21 cellular contexts compared by ENCODE assay signal in genomic region chr5:101012880-101013279, GRCh38.
DNase-seq lines count a peak whose midpoint lies in the region; ATAC-seq and TF ChIP-seq lines count a peak whose summit lies in the region.
"Had no signal": no experiment of that assay in that cellular context is flagged by ENCODE, and none has a peak within 500 bp of the region (broad histone marks: within the 10 kb centered on the region; RNA-seq: fewer than 3 reads in every experiment).

No MANE protein-coding gene starts in this region.

- H4K8ac ChIP-seq in mesendoderm (ENCODE audit: low read depth, low read length): no peak overlapping the region

- H3K36me3 ChIP-seq in GM06990 (ENCODE audit: control insufficient read depth, insufficient read depth, low read length): no peaks in the 10 kb centered on the region
- no peaks in the 10 kb centered on the region for H3K36me3 ChIP-seq in mesendoderm (ENCODE audit: control insufficient read depth, insufficient read depth, low read length)
- H3K36me3 ChIP-seq: MG63, right lobe of liver had no signal

- no peak overlapping the region for H3K4ac ChIP-seq in mesendoderm (ENCODE audit: low read depth, low read length)

- H3K27me3 ChIP-seq in GM06990 (replicated peaks; ENCODE audit: control insufficient read depth, insufficient read depth, low read length) (no peaks in the 10 kb centered on the region), mesendoderm (ENCODE audit: insufficient read depth, low read length, poor library complexity) (no peaks in the 10 kb centered on the region)
- H3K27me3 ChIP-seq: MG63, right lobe of liver had no signal

- no peaks in the 10 kb centered on the region for H3K9me3 Mint-ChIP-seq in chondrocyte (ENCODE audit: low read depth)
- H3K9me3 Mint-ChIP-seq: activated CD4-positive, alpha-beta T cell treated with anti-CD3 and anti-CD28 coated beads, Interleukin-2, amount 10 ng/mL, durations not matched to agents 24 days and 14 days; central memory CD8-positive, alpha-beta T cell; stimulated activated memory B cell treated with anti-CD40 and anti-IgM and Interleukin-4, amounts not matched to agents 10 μg/mL and 1 μg/mL and 100 μg/mL, for 72 hours; T-cell had no signal

- no peak overlapping the region for H4K5ac ChIP-seq in mesendoderm (ENCODE audit: low read length)

- H3K79me2 ChIP-seq in mesendoderm (ENCODE audit: control insufficient read depth, insufficient read depth, low read length): no peaks in the 10 kb centered on the region

- H3K27me3 Mint-ChIP-seq in chondrocyte (ENCODE audit: low read depth): no peaks in the 10 kb centered on the region
- H3K27me3 Mint-ChIP-seq: central memory CD8-positive, alpha-beta T cell; stimulated activated memory B cell treated with anti-CD40 and anti-IgM and Interleukin-4, amounts not matched to agents 10 μg/mL and 1 μg/mL and 100 μg/mL, for 72 hours; T-cell had no signal

- peaks cover 4% of the 10 kb centered on the region for H3K4me1 ChIP-seq in mesendoderm (ENCODE audit: control insufficient read depth, low read depth, low read length)
- H3K4me1 ChIP-seq: right lobe of liver had no signal

- H3K56ac ChIP-seq in mesendoderm (ENCODE audit: low read length): no peak overlapping the region

- H3K4me3 ChIP-seq in GM06990 (replicated peaks; ENCODE audit: low read depth, low read length) (no peak overlapping the region), mesendoderm (ENCODE audit: low read length) (no peak overlapping the region)
- H3K4me3 ChIP-seq: lung, MG63, right lobe of liver had no signal

- TF ChIP-seq CTCF in GM06990 (IDR thresholded peaks at IDR 0.05; ENCODE audit: insufficient read depth, low read length, poor library complexity, severe bottlenecking) (peak; percentile 2), LNCAP (IDR thresholded peaks at IDR 0.05) (0 out of 2 replicates have a peak, but pooled peaks have one; percentile 9), chondrocyte (IDR thresholded peaks at IDR 0.05) (peak; percentile 49)

- ATAC-seq in GM19035 (IDR thresholded peaks at IDR 0.05; ENCODE audit: unreplicated experiment) (no peak), GM19397 (IDR thresholded peaks at IDR 0.05; ENCODE audit: unreplicated experiment) (no peak), GM18502 (IDR thresholded peaks at IDR 0.05; ENCODE audit: poor library complexity, unreplicated experiment) (no peak)
- ATAC-seq: HepG2; right lobe of liver; stimulated activated memory B cell treated with anti-CD40 and anti-IgM and Interleukin-4, amounts not matched to agents 10 μg/mL and 1 μg/mL and 100 μg/mL, for 72 hours; T-cell had no signal

- H3K18ac ChIP-seq in mesendoderm (ENCODE audit: low read length): no peak overlapping the region

- no CpG with 5 or more reads among the region's 2 CpGs for WGBS in mesendoderm (ENCODE audit: extremely low coverage, insufficient coverage, low lambda C conversion rate)

- H3K36me3 Mint-ChIP-seq in chondrocyte (ENCODE audit: low read depth): no peaks in the 10 kb centered on the region
- H3K36me3 Mint-ChIP-seq: stimulated activated memory B cell treated with anti-CD40 and anti-IgM and Interleukin-4, amounts not matched to agents 10 μg/mL and 1 μg/mL and 100 μg/mL, for 72 hours; T-cell had no signal

- no peak for DNase-seq in GM06990 (ENCODE audit: extremely low read depth, insufficient read length)
- no peak for DNase-seq in chondrocyte (ENCODE audit: low spot score)
- peak; percentile 45 for DNase-seq in mesendoderm
- DNase-seq: activated CD4-positive, alpha-beta T cell treated with anti-CD3 and anti-CD28 coated beads, Interleukin-2, amount 10 ng/mL, durations not matched to agents 24 days and 14 days; activated CD8-positive, alpha-beta memory T cell treated with anti-CD3 and anti-CD28 coated beads, Interleukin-2, amount 50 U/mL, for 48 hours; amniotic stem cell; effector CD8-positive, alpha-beta T cell; glutamatergic neuron; MG63; NCI-H187 treated with DMSO at 0.1 percent for 48 hours; right lobe of liver; SHP77 treated with DMSO at 0.1 percent for 48 hours; T-cell had no signal

- H2BK15ac ChIP-seq in mesendoderm (replicated peaks; ENCODE audit: low read depth): no peak overlapping the region

- no peaks in the 10 kb centered on the region for H3K4me1 Mint-ChIP-seq in chondrocyte (ENCODE audit: low read depth)
- H3K4me1 Mint-ChIP-seq: activated CD4-positive, alpha-beta T cell treated with anti-CD3 and anti-CD28 coated beads, Interleukin-2, amount 10 ng/mL, durations not matched to agents 24 days and 14 days; central memory CD8-positive, alpha-beta T cell; T-cell had no signal

- no peak overlapping the region for H3K9ac ChIP-seq in mesendoderm (ENCODE audit: low read length)

- no peak overlapping the region for H3K23ac ChIP-seq in mesendoderm (ENCODE audit: low read length)

- no peaks in the 10 kb centered on the region for H3K79me1 ChIP-seq in mesendoderm (ENCODE audit: low read length)

- no peak overlapping the region for H3K27ac Mint-ChIP-seq in chondrocyte (ENCODE audit: unreplicated experiment)
- H3K27ac Mint-ChIP-seq: activated CD4-positive, alpha-beta T cell treated with anti-CD3 and anti-CD28 coated beads, Interleukin-2, amount 10 ng/mL, durations not matched to agents 24 days and 14 days; stimulated activated memory B cell treated with anti-CD40 and anti-IgM and Interleukin-4, amounts not matched to agents 10 μg/mL and 1 μg/mL and 100 μg/mL, for 72 hours; T-cell had no signal

- no peak overlapping the region for H3K4me3 Mint-ChIP-seq in chondrocyte (ENCODE audit: unreplicated experiment)
- H3K4me3 Mint-ChIP-seq: activated CD4-positive, alpha-beta T cell treated with anti-CD3 and anti-CD28 coated beads, Interleukin-2, amount 10 ng/mL, durations not matched to agents 24 days and 14 days; central memory CD8-positive, alpha-beta T cell; stimulated activated memory B cell treated with anti-CD40 and anti-IgM and Interleukin-4, amounts not matched to agents 10 μg/mL and 1 μg/mL and 100 μg/mL, for 72 hours; T-cell had no signal

- no peak overlapping the region for H2AK5ac ChIP-seq in mesendoderm (ENCODE audit: low read length)

- H3K4me2 ChIP-seq in mesendoderm (ENCODE audit: low read length): no peak overlapping the region

- H3K27ac ChIP-seq in mesendoderm (ENCODE audit: low read depth, low read length): no peak overlapping the region
- H3K27ac ChIP-seq: right lobe of liver had no signal

- no peak overlapping the region for H2BK5ac ChIP-seq in mesendoderm (ENCODE audit: low read length)

- H2BK120ac ChIP-seq in mesendoderm (ENCODE audit: low read depth, low read length): no peak overlapping the region
